In the genomic region with DNA sequence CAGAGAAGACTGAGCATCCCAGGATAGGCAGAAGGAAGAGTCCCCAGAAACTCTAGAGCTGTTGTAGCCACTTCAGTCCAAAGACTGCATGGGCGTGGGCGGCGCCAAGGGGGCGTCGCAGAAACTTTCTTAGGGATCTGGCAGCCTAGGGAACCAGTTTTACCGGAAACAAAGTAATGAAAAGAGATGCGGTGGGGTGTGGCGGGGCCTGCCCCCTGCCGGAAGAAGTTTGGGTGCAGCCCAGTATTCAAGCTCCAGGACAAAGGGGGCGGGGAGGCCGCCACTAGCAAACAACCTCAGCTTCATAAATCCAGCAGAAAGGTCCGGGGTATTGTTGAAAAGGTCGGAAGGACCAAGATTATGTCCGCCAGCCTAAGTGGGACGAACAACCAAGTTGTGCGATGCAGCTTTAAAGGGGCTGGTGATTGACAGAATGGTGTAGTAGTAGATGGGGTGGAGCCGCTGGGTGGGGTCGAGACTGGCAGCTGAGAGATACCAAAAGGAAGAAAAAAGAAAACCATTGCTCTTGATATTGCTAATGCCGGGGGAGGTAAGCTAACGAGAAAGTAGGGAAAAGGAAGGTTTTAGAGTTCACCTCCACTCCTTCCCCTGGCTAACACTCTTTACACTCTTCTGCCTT, we compare ENCODE assay signal across 8 cellular contexts.
DNase-seq lines count a peak whose midpoint lies in the region; ATAC-seq and TF ChIP-seq lines count a peak whose summit lies in the region.

No MANE protein-coding gene starts in this region.

- no peak overlapping the region for H3K27ac ChIP-seq in Karpas-422 (ENCODE audit: low read length)
- peak overlapping the region; percentile 68 to 81 (median 78) for H3K27ac ChIP-seq in stomach

- DNase-seq in GM03348 (ENCODE audit: low spot score) (peak; percentile 58), Karpas-422 (peak; percentile 75), endothelial cell (ENCODE audit: low spot score) (peak; percentile 33), mucosa of gallbladder (ENCODE audit: low spot score) (peak; percentile 30), stomach (peak; percentile 58), HuH-7.5 (ENCODE audit: low spot score) (no peak)
- peak; percentile 82 for DNase-seq in activated CD4-positive, alpha-beta T cell treated with anti-CD3 and anti-CD28 coated beads, Interleukin-2, amount 10 ng/mL, durations not matched to agents 24 days and 14 days

- peak overlapping the region; percentile 64 for H3K4me2 ChIP-seq in Karpas-422 (ENCODE audit: low read depth, low read length, poor library complexity, severe bottlenecking)

- peaks cover 23% of the 10 kb centered on the region for H3K4me1 Mint-ChIP-seq in activated CD4-positive, alpha-beta T cell treated with anti-CD3 and anti-CD28 coated beads, Interleukin-2, amount 10 ng/mL, durations not matched to agents 24 days and 14 days
- peaks cover 5% of the 10 kb centered on the region for H3K4me1 Mint-ChIP-seq in endothelial cell (ENCODE audit: unreplicated experiment)

- intact Hi-C loops in activated CD4-positive, alpha-beta T cell treated with anti-CD3 and anti-CD28 coated beads, Interleukin-2, amount 10 ng/mL, durations not matched to agents 24 days and 14 days (cut with micrococcal nuclease) = loop anchor here (1.0 to 10.0 kb wide), 4 partner anchors 191 to 746 kb away; a partner anchor contains a TSS
- intact Hi-C loops in stomach (cut with DNase I; ENCODE audit: low total_unique reads) = no loop called here

- H3K27me3 ChIP-seq in Karpas-422 (ENCODE audit: low read length) (no peaks in the 10 kb centered on the region), stomach (no peaks in the 10 kb centered on the region)

- no peak for TF ChIP-seq EP300 in stomach (IDR thresholded peaks at IDR 0.05)

- H3K9me3 ChIP-seq in Karpas-422 (ENCODE audit: low read length) (no peaks in the 10 kb centered on the region), stomach (no peaks in the 10 kb centered on the region)

- peaks cover 2% of the 10 kb centered on the region; the same call in 1 of the 2 replicates for H3K4me1 ChIP-seq in Karpas-422 (ENCODE audit: low read length)
- no peaks in the 10 kb centered on the region for H3K4me1 ChIP-seq in stomach

- peak overlapping the region; percentile 93 for H3K4me3 Mint-ChIP-seq in activated CD4-positive, alpha-beta T cell treated with anti-CD3 and anti-CD28 coated beads, Interleukin-2, amount 10 ng/mL, durations not matched to agents 24 days and 14 days
- H3K4me3 Mint-ChIP-seq in endothelial cell (ENCODE audit: unreplicated experiment) = peak overlapping the region; percentile 93

- TF ChIP-seq CTCF in endothelial cell (IDR thresholded peaks at IDR 0.05; ENCODE audit: unreplicated experiment) (peak; percentile 43), stomach (IDR thresholded peaks at IDR 0.05) (peak in 4 of 7 experiments; percentile 24 to 42 (median 33))

- H3K27ac Mint-ChIP-seq in activated CD4-positive, alpha-beta T cell treated with anti-CD3 and anti-CD28 coated beads, Interleukin-2, amount 10 ng/mL, durations not matched to agents 24 days and 14 days = peak overlapping the region; percentile 92
- H3K27ac Mint-ChIP-seq in endothelial cell (ENCODE audit: unreplicated experiment) = peak overlapping the region; percentile 61

- TF ChIP-seq POLR2A in stomach (IDR thresholded peaks at IDR 0.05) = no peak

- H3K36me3 Mint-ChIP-seq in activated CD4-positive, alpha-beta T cell treated with anti-CD3 and anti-CD28 coated beads, Interleukin-2, amount 10 ng/mL, durations not matched to agents 24 days and 14 days (ENCODE audit: low read depth) = peaks cover 2% of the 10 kb centered on the region
- no peaks in the 10 kb centered on the region for H3K36me3 Mint-ChIP-seq in endothelial cell (ENCODE audit: low read depth, unreplicated experiment)

- H4K20me1 ChIP-seq in Karpas-422 (ENCODE audit: insufficient read depth, low read depth, low read length) = no peaks in the 10 kb centered on the region

- H3K9ac ChIP-seq in Karpas-422 (ENCODE audit: low read length) = peak overlapping the region; percentile 60

- H3K79me2 ChIP-seq in Karpas-422 (ENCODE audit: low read length) = no peaks in the 10 kb centered on the region

- H3K27me3 Mint-ChIP-seq in activated CD4-positive, alpha-beta T cell treated with anti-CD3 and anti-CD28 coated beads, Interleukin-2, amount 10 ng/mL, durations not matched to agents 24 days and 14 days = no peaks in the 10 kb centered on the region
- peaks cover 3% of the 10 kb centered on the region for H3K27me3 Mint-ChIP-seq in endothelial cell (ENCODE audit: unreplicated experiment)

- H3K9me2 ChIP-seq in Karpas-422 (replicated peaks; ENCODE audit: insufficient read depth, low read length) = no peaks in the 10 kb centered on the region

- H3K9me3 Mint-ChIP-seq in activated CD4-positive, alpha-beta T cell treated with anti-CD3 and anti-CD28 coated beads, Interleukin-2, amount 10 ng/mL, durations not matched to agents 24 days and 14 days = peaks cover under 1% of the 10 kb centered on the region
- H3K9me3 Mint-ChIP-seq in endothelial cell (ENCODE audit: unreplicated experiment) = no peaks in the 10 kb centered on the region

- H3K36me3 ChIP-seq in Karpas-422 (ENCODE audit: insufficient read depth, low read length) (no peaks in the 10 kb centered on the region), stomach (no peaks in the 10 kb centered on the region)

- peak overlapping the region; percentile 65 for H3K4me3 ChIP-seq in Karpas-422 (ENCODE audit: low read length)
- peak overlapping the region; percentile 54 to 74 (median 62) for H3K4me3 ChIP-seq in stomach

- H2AFZ ChIP-seq in Karpas-422 (ENCODE audit: low read length) = peak overlapping the region; percentile 91

- ATAC-seq in GM21825 (IDR thresholded peaks at IDR 0.05; ENCODE audit: unreplicated experiment) = peak; percentile 81

- 0 to 25% (median 5%) methylated on average over 20 of the region's 20 CpGs for WGBS in stomach, 5 donors
